15 cellular contexts compared by ENCODE assay signal in the genomic region with DNA sequence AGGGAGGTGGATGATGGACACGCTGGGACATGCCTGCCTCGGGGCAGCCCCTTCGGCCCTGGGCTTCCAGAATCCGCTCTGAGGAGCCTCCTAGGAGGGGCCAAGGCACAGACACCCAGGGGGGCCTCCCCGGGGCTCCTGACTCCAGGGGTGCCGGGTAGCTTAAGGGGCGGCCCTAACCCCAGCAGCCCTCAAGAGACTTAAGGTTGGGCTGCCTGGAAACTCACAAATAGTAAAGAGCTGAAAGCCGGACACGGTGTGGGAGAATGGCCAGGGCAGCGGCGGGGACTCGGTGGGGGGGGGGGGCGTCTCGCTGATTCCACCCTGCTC. TPM values are rescaled to one million over a fixed set of nuclear protein-coding genes. Genes with fewer than 3 reads are reported as not detected.
DNase-seq lines count a peak whose midpoint lies in the region; ATAC-seq and TF ChIP-seq lines count a peak whose summit lies in the region.
"Had no signal": no experiment of that assay in that cellular context is flagged by ENCODE, and none has a peak within 500 bp of the region (broad histone marks: within the 10 kb centered on the region; RNA-seq: fewer than 3 reads in every experiment).

No MANE protein-coding gene starts in this region.

- no peak overlapping the region for H4K8ac ChIP-seq in neuronal stem cell (ENCODE audit: low read depth, low read length)

- no peak overlapping the region for H3K9ac ChIP-seq in neuronal stem cell (ENCODE audit: low read depth, low read length, poor library complexity)

- H2BK12ac ChIP-seq in neuronal stem cell (ENCODE audit: low read length), result no peak overlapping the region

- H3K9me3 ChIP-seq in left ventricle myocardium inferior (replicated peaks) (no peaks in the 10 kb centered on the region), right atrium auricular region (no peaks in the 10 kb centered on the region), neuronal stem cell (replicated peaks in 1 of 2; ENCODE audit: control insufficient read depth in 2 of 2, insufficient read depth in 1 of 2, low read depth in 1 of 2, low read length in 2 of 2) (peaks cover 0 to 3% of the 10 kb centered on the region in 2 donors), uterus (no peaks in the 10 kb centered on the region)

- H3K18ac ChIP-seq in neuronal stem cell (ENCODE audit: low read length), result peak overlapping the region; percentile 81

- peak overlapping the region; percentile 18 for H3K4me2 ChIP-seq in neuronal stem cell (ENCODE audit: insufficient read depth, low read length, poor library complexity, severe bottlenecking)

- H2BK5ac ChIP-seq in neuronal stem cell (ENCODE audit: low read length), result peak overlapping the region; percentile 90

- H3K36me3 ChIP-seq in left ventricle myocardium inferior (peaks cover 7% of the 10 kb centered on the region), right atrium auricular region (no peaks in the 10 kb centered on the region), neuronal stem cell (replicated peaks in 1 of 2; ENCODE audit: control insufficient read depth in 2 of 2, insufficient read depth in 2 of 2, low read length in 2 of 2) (peaks cover 37 to 81% of the 10 kb centered on the region in 2 donors), uterus (no peaks in the 10 kb centered on the region)

- H3K4me3 ChIP-seq in left ventricle myocardium inferior (peak overlapping the region; percentile 50), right atrium auricular region (peak overlapping the region in 1 of 2 donors; percentile 14), coronary artery (peak overlapping the region; percentile 52), neuronal stem cell (ENCODE audit: low read length in 2 of 2) (no peak overlapping the region), uterus (no peak overlapping the region)
- H3K4me3 ChIP-seq: SK-N-MC had no signal

- H4K91ac ChIP-seq in neuronal stem cell (ENCODE audit: low read depth, low read length, poor library complexity), result no peak overlapping the region

- TF ChIP-seq CTCF in left ventricle myocardium inferior (IDR thresholded peaks at IDR 0.05; ENCODE audit: borderline replicate concordance) (no peak), right atrium auricular region (IDR thresholded peaks at IDR 0.05) (no peak), coronary artery (IDR thresholded peaks at IDR 0.05) (no peak), uterus (IDR thresholded peaks at IDR 0.05) (no peak)

- DNase-seq in left ventricle myocardium inferior, result no peak
- DNase-seq in right atrium auricular region (ENCODE audit: low spot score), result no peak
- DNase-seq in coronary artery (ENCODE audit: low spot score), result no peak
- no peak for DNase-seq in neuronal stem cell (ENCODE audit: low spot score)
- DNase-seq in uterus, result no peak
- no peak for DNase-seq in NCI-H1436 treated with DMSO at 0.1 percent for 48 hours (lab: John Stamatoyannopoulos, UW)
- DNase-seq: activated CD4-positive, alpha-beta T cell treated with anti-CD3 and anti-CD28 coated beads, Interleukin-2, amount 10 ng/mL, durations not matched to agents 7 days and 5 days; activated gamma-delta T cell treated with Interleukin-2 at 50 U/mL for 16 hours; MM.1S; NCI-H510A had no signal

- no peak for TF ChIP-seq POLR2A in uterus (IDR thresholded peaks at IDR 0.05)

- WGBS in neuronal stem cell (ENCODE audit: extremely low coverage in 2 of 2, insufficient read length in 2 of 2, insufficient replicate concordance in 1 of 2), 2 donors, result no CpG with 5 or more reads among the region's 14 CpGs

- no peak overlapping the region for H2AFZ ChIP-seq in neuronal stem cell (ENCODE audit: low read length)

- no peak overlapping the region for H2BK120ac ChIP-seq in neuronal stem cell (ENCODE audit: low read depth, low read length)

- no peak overlapping the region for H3K23ac ChIP-seq in neuronal stem cell (ENCODE audit: low read depth, low read length, poor library complexity)

- no peaks in the 10 kb centered on the region for H3K27me3 ChIP-seq in left ventricle myocardium inferior (ENCODE audit: low read depth)
- no peaks in the 10 kb centered on the region for H3K27me3 ChIP-seq in right atrium auricular region
- H3K27me3 ChIP-seq in neuronal stem cell (ENCODE audit: control insufficient read depth in 3 of 3, insufficient read depth in 3 of 3, low read depth in 1 of 3, low read length in 3 of 3), result no peaks in the 10 kb centered on the region
- H3K27me3 ChIP-seq in uterus, result no peaks in the 10 kb centered on the region

- H3K27ac ChIP-seq in left ventricle myocardium inferior (replicated peaks), result peak overlapping the region; percentile 74
- H3K27ac ChIP-seq in right atrium auricular region, result peak overlapping the region in 1 of 2 donors; percentile 84
- peak overlapping the region in 1 of 2 donors; percentile 62 for H3K27ac ChIP-seq in coronary artery
- no peak overlapping the region for H3K27ac ChIP-seq in neuronal stem cell (replicated peaks; ENCODE audit: low read length)
- peak overlapping the region; percentile 66 for H3K27ac ChIP-seq in uterus
- H3K27ac ChIP-seq: SK-N-MC had no signal

- H3K4ac ChIP-seq in neuronal stem cell (ENCODE audit: low read length), result no peak overlapping the region

- no peak overlapping the region for H3K14ac ChIP-seq in neuronal stem cell (ENCODE audit: low read length)

- H2AK5ac ChIP-seq in neuronal stem cell (ENCODE audit: low read depth, low read length), result no peak overlapping the region

- intact Hi-C loops in left ventricle myocardium inferior (cut with micrococcal nuclease) (no loop called here), uterus (cut with DNase I; ENCODE audit: low total_unique reads) (no loop called here)

- ATAC-seq in HG03565 (IDR thresholded peaks at IDR 0.05; ENCODE audit: unreplicated experiment), result no peak
- no peak for ATAC-seq in HG02840 (IDR thresholded peaks at IDR 0.05; ENCODE audit: low FRiP score, unreplicated experiment)

- peaks cover 43% of the 10 kb centered on the region for H3K4me1 ChIP-seq in left ventricle myocardium inferior
- H3K4me1 ChIP-seq in right atrium auricular region, result peaks cover 0 to 36% of the 10 kb centered on the region in 2 donors
- peaks cover 4 to 7% of the 10 kb centered on the region in 2 donors for H3K4me1 ChIP-seq in neuronal stem cell (ENCODE audit: control insufficient read depth in 2 of 2, insufficient read depth in 1 of 2, low read depth in 1 of 2, low read length in 2 of 2)
- H3K4me1 ChIP-seq in uterus, result peaks cover 0 to 29% of the 10 kb centered on the region in 2 donors

- H2BK15ac ChIP-seq in neuronal stem cell (ENCODE audit: low read length), result no peak overlapping the region

- H3K79me1 ChIP-seq in neuronal stem cell (ENCODE audit: low read depth, low read length), result peaks cover 35% of the 10 kb centered on the region

RNA-seq across cellular contexts. Expression of a gene that starts 7.7 kb away (rescaled TPM):
- total RNA-seq in left ventricle myocardium inferior, result 4.8 TPM
- total RNA-seq in right atrium auricular region, result 1 to 10 TPM; 1.7 to 3.4 TPM
- polyA plus RNA-seq in neuronal stem cell (2013, experiment 1 of 2), result 61.6 TPM
- polyA plus RNA-seq in neuronal stem cell (2013, experiment 2 of 2), result 65.4 TPM
- total RNA-seq in uterus, result 10 to 100 TPM in 1 of 4 donors, 1 to 10 TPM in 3; 1.3 to 22.0 (median 3.8) TPM

RNA-seq across cellular contexts. Expression of a gene that starts 16.4 kb away (rescaled TPM):
- total RNA-seq in left ventricle myocardium inferior (not detected), right atrium auricular region (not detected), uterus (under 1 TPM in 1 of 4 donors, not detected in 3; 0.14 TPM)
- polyA plus RNA-seq in neuronal stem cell (2013, experiment 1 of 2), result 0.29 TPM
- 0.39 TPM for polyA plus RNA-seq in neuronal stem cell (2013, experiment 2 of 2)
- total RNA-seq: A673, mesenteric fat pad had no signal

RNA-seq across cellular contexts. Expression of a gene that starts 20.5 kb away (rescaled TPM):
- total RNA-seq in left ventricle myocardium inferior (21.6 TPM), right atrium auricular region (10 to 100 TPM; 19.5 to 30.4 TPM), uterus (10 to 100 TPM in 3 of 4 donors, 1 to 10 TPM in 1; 5.3 to 38.2 (median 21.2) TPM)
- polyA plus RNA-seq in neuronal stem cell (2013, experiment 1 of 2), result 52.8 TPM
- 52.4 TPM for polyA plus RNA-seq in neuronal stem cell (2013, experiment 2 of 2)

RNA-seq across cellular contexts. Expression of a gene that starts 40.2 kb away (rescaled TPM):
- total RNA-seq in left ventricle myocardium inferior, result not detected
- not detected for total RNA-seq in right atrium auricular region
- not detected for polyA plus RNA-seq in neuronal stem cell (2013, experiment 1 of 2)
- polyA plus RNA-seq in neuronal stem cell (2013, experiment 2 of 2), result not detected
- total RNA-seq in uterus, result not detected
- total RNA-seq: A673; activated CD4-positive, alpha-beta T cell treated with anti-CD3 and anti-CD28 coated beads, Interleukin-2, amount 10 ng/mL, durations not matched to agents 7 days and 5 days; mesenteric fat pad had no signal

RNA-seq across cellular contexts. Expression of a gene that starts 40.5 kb away (rescaled TPM):
- total RNA-seq in left ventricle myocardium inferior (19.4 TPM), right atrium auricular region (10 to 100 TPM; 17.7 to 26.5 TPM), uterus (10 to 100 TPM; 12.0 to 69.1 (median 43.1) TPM)
- 33.3 TPM for polyA plus RNA-seq in neuronal stem cell (2013, experiment 1 of 2)
- polyA plus RNA-seq in neuronal stem cell (2013, experiment 2 of 2), result 32.9 TPM

Comparison
In these comparisons a context has a peak if more than half of its experiments do, and no peak if none do; other contexts are left out.
1. H3K4me3 ChIP-seq: peak in left ventricle myocardium inferior (single experiment) and coronary artery (single experiment); none in neuronal stem cell (0 of 2) and uterus (0 of 2).